ENCODE assay signal across 1 cellular context in genomic region chr16:57300387-57301125, GRCh38.
TF ChIP-seq lines count a peak whose summit lies in the region.

No MANE protein-coding gene starts in this region.

TF ChIP-seq in HepG2, 621 proteins besides CTCF, POLR2A, EP300 and RAD21 (continued from another document and continues in another):
- TF ChIP-seq NFYC (CRISPR knock-in tag; IDR thresholded peaks at IDR 0.05) (peak; percentile 62), MXI1 (IDR thresholded peaks at IDR 0.05; ENCODE audit: borderline replicate concordance, low read depth, low read length) (peak; percentile 89; the same call in 2 of the 3 replicates), ZNF607 (CRISPR knock-in tag; IDR thresholded peaks at IDR 0.05; ENCODE audit: borderline replicate concordance) (peak; percentile 18; the same call in 1 of the 2 replicates), KLF12 (CRISPR knock-in tag; IDR thresholded peaks at IDR 0.05; ENCODE audit: borderline replicate concordance) (peak; percentile 28; the same call in 1 of the 2 replicates), ZKSCAN1 (IDR thresholded peaks at IDR 0.05; ENCODE audit: low read length) (peak; percentile 60; the same call in 1 of the 2 replicates), ZC3H13 (CRISPR knock-in tag; IDR thresholded peaks at IDR 0.05) (no peak), ATF4 (CRISPR knock-in tag; IDR thresholded peaks at IDR 0.05) (peak in 1 of 2 experiments; percentile 35; a peak in 1 of 4 replicates), ZFYVE20 (CRISPR knock-in tag; IDR thresholded peaks at IDR 0.05; ENCODE audit: borderline replicate concordance, low read depth) (no peak), ZFP36L1 (CRISPR knock-in tag; IDR thresholded peaks at IDR 0.05) (peak; percentile 21; the same call in 1 of the 2 replicates), ZNF646 (CRISPR knock-in tag; IDR thresholded peaks at IDR 0.05) (peak; percentile 11; the same call in 1 of the 2 replicates), ZUFSP (CRISPR knock-in tag; IDR thresholded peaks at IDR 0.05; ENCODE audit: borderline replicate concordance) (no peak), NRL (CRISPR knock-in tag; IDR thresholded peaks at IDR 0.05; ENCODE audit: borderline replicate concordance) (peak; percentile 71; the same call in 1 of the 2 replicates), MTF2 (CRISPR knock-in tag; IDR thresholded peaks at IDR 0.05; ENCODE audit: borderline replicate concordance) (0 out of 2 replicates have a peak, but pooled peaks have one; percentile 21), PITX1 (CRISPR knock-in tag; IDR thresholded peaks at IDR 0.05) (peak; percentile 77; the same call in 1 of the 2 replicates), ZNF775 (CRISPR knock-in tag; IDR thresholded peaks at IDR 0.05; ENCODE audit: borderline replicate concordance) (peak; percentile 76; the same call in 1 of the 2 replicates), ETV5 (CRISPR knock-in tag; IDR thresholded peaks at IDR 0.05; ENCODE audit: borderline replicate concordance) (peak; percentile 74), ZNF816 (CRISPR knock-in tag; IDR thresholded peaks at IDR 0.05; ENCODE audit: borderline replicate concordance) (no peak), ZNF256 (CRISPR knock-in tag; conservative IDR thresholded peaks at IDR 0.05) (no peak), ZNF589 (CRISPR knock-in tag; conservative IDR thresholded peaks at IDR 0.05) (no peak), EEA1 (CRISPR knock-in tag; IDR thresholded peaks at IDR 0.05; ENCODE audit: borderline replicate concordance) (no peak), ZBTB39 (CRISPR knock-in tag; IDR thresholded peaks at IDR 0.05) (peak; percentile 69; the same call in 1 of the 2 replicates), ZNF556 (CRISPR knock-in tag; IDR thresholded peaks at IDR 0.05; ENCODE audit: borderline replicate concordance) (peak; percentile 49), ZBTB44 (CRISPR knock-in tag; IDR thresholded peaks at IDR 0.05) (no peak; the same call in 1 of the 2 replicates), KIAA2018 (CRISPR knock-in tag; IDR thresholded peaks at IDR 0.05; ENCODE audit: borderline replicate concordance) (no peak)
- TF ChIP-seq, protein P1, sequence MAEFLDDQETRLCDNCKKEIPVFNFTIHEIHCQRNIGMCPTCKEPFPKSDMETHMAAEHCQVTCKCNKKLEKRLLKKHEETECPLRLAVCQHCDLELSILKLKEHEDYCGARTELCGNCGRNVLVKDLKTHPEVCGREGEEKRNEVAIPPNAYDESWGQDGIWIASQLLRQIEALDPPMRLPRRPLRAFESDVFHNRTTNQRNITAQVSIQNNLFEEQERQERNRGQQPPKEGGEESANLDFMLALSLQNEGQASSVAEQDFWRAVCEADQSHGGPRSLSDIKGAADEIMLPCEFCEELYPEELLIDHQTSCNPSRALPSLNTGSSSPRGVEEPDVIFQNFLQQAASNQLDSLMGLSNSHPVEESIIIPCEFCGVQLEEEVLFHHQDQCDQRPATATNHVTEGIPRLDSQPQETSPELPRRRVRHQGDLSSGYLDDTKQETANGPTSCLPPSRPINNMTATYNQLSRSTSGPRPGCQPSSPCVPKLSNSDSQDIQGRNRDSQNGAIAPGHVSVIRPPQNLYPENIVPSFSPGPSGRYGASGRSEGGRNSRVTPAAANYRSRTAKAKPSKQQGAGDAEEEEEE (CRISPR knock-in tag; IDR thresholded peaks at IDR 0.05; ENCODE audit: borderline replicate concordance), result no peak; the same call in 1 of the 2 replicates
- TF ChIP-seq, protein P2, sequence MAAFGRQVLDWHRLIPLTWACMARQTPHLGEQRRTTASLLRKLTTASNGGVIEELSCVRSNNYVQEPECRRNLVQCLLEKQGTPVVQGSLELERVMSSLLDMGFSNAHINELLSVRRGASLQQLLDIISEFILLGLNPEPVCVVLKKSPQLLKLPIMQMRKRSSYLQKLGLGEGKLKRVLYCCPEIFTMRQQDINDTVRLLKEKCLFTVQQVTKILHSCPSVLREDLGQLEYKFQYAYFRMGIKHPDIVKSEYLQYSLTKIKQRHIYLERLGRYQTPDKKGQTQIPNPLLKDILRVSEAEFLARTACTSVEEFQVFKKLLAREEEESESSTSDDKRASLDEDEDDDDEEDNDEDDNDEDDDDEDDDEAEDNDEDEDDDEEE (CRISPR knock-in tag; IDR thresholded peaks at IDR 0.05), result 0 out of 2 replicates have a peak, but pooled peaks have one; percentile 19
